Comparison of ENCODE assay signal across 21 cellular contexts in genomic region chr4:154516320-154516719, GRCh38. TPM values are rescaled to one million over a fixed set of nuclear protein-coding genes. Genes with fewer than 3 reads are reported as not detected.
"Had no signal": no experiment of that assay in that cellular context is flagged by ENCODE, and none has a peak within 500 bp of the region (broad histone marks: within the 10 kb centered on the region; RNA-seq: fewer than 3 reads in every experiment).

No MANE protein-coding gene starts in this region.

- H3K27ac Mint-ChIP-seq: activated CD8-positive, alpha-beta T cell treated with anti-CD3 and anti-CD28 coated beads for 36 hours; activated naive CD4-positive, alpha-beta T cell treated with anti-CD3 and anti-CD28 coated beads, Interleukin-2, amount 50 U/mL, for 72 hours; effector memory CD8-positive, alpha-beta T cell; T-helper 17 cell; type B pancreatic cell had no signal

- DNase-seq: activated CD4-positive, alpha-beta T cell treated with anti-CD3 and anti-CD28 coated beads for 4 hours; activated CD8-positive, alpha-beta T cell treated with anti-CD3 and anti-CD28 coated beads for 36 hours; activated effector memory CD4-positive, alpha-beta T cell treated with Interleukin-2 at 50 U/mL for 16 hours; activated T-cell treated with anti-CD3 and anti-CD28 coated beads, Interleukin-2, amount 50 U/mL, for 4 hours; effector memory CD8-positive, alpha-beta T cell; left ventricle myocardium superior; mesenchymal stem cell; right cardiac atrium; SHP77 treated with DMSO at 0.1 percent for 48 hours; small intestine; stimulated activated CD4-positive, alpha-beta T cell treated with anti-CD3 and anti-CD28 coated beads, Interleukin-4, amount 100 ng/mL, for 4 hours; stimulated activated CD8-positive, alpha-beta memory T cell treated with anti-CD3 and anti-CD28 coated beads, Interleukin-4, amount 100 ng/mL, for 48 hours; stimulated activated naive CD4-positive, alpha-beta T cell treated with Interleukin-2 at 50 U/mL for 16 hours; T-helper 17 cell; WERI-Rb-1 had no signal

- H3K4me1 ChIP-seq: suprapubic skin had no signal

- H3K9me3 ChIP-seq: suprapubic skin had no signal

- H3K36me3 Mint-ChIP-seq: activated naive CD4-positive, alpha-beta T cell treated with anti-CD3 and anti-CD28 coated beads, Interleukin-2, amount 50 U/mL, for 72 hours; type B pancreatic cell had no signal

- H3K4me3 Mint-ChIP-seq: activated CD8-positive, alpha-beta T cell treated with anti-CD3 and anti-CD28 coated beads for 36 hours; activated T-cell treated with anti-CD3 and anti-CD28 coated beads, Interleukin-2, amount 50 U/mL, for 4 hours; central memory CD8-positive, alpha-beta T cell; effector memory CD8-positive, alpha-beta T cell; T-helper 17 cell; type B pancreatic cell had no signal

- H3K27ac ChIP-seq: epithelial cell of prostate, suprapubic skin, WERI-Rb-1 had no signal

- H3K4me1 Mint-ChIP-seq: central memory CD8-positive, alpha-beta T cell; T-helper 17 cell had no signal

- H3K4me3 ChIP-seq: suprapubic skin had no signal

- H3K9me3 Mint-ChIP-seq: activated CD8-positive, alpha-beta T cell treated with anti-CD3 and anti-CD28 coated beads for 36 hours; activated naive CD4-positive, alpha-beta T cell treated with anti-CD3 and anti-CD28 coated beads, Interleukin-2, amount 50 U/mL, for 72 hours; activated T-cell treated with anti-CD3 and anti-CD28 coated beads, Interleukin-2, amount 50 U/mL, for 4 hours; central memory CD8-positive, alpha-beta T cell; effector memory CD8-positive, alpha-beta T cell; type B pancreatic cell had no signal

- ATAC-seq: activated CD8-positive, alpha-beta T cell treated with anti-CD3 and anti-CD28 coated beads for 36 hours; activated naive CD4-positive, alpha-beta T cell treated with anti-CD3 and anti-CD28 coated beads, Interleukin-2, amount 50 U/mL, for 72 hours; activated T-cell treated with anti-CD3 and anti-CD28 coated beads, Interleukin-2, amount 50 U/mL, for 4 hours; effector memory CD8-positive, alpha-beta T cell; left ventricle myocardium superior; right cardiac atrium; T-helper 17 cell had no signal

- H3K36me3 ChIP-seq: suprapubic skin, WERI-Rb-1 had no signal

RNA-seq across cellular contexts. Expression of gene DCHS2, which starts 24.7 kb away (rescaled TPM):
- total RNA-seq: activated CD8-positive, alpha-beta T cell treated with anti-CD3 and anti-CD28 coated beads for 36 hours; activated naive CD4-positive, alpha-beta T cell treated with anti-CD3 and anti-CD28 coated beads, Interleukin-2, amount 50 U/mL, for 72 hours; fibroblast of lung; left ventricle myocardium superior; right cardiac atrium had no signal

RNA-seq across cellular contexts. Expression of gene FGB, which starts 46.5 kb away (rescaled TPM):
- total RNA-seq: activated CD8-positive, alpha-beta T cell treated with anti-CD3 and anti-CD28 coated beads for 36 hours; activated naive CD4-positive, alpha-beta T cell treated with anti-CD3 and anti-CD28 coated beads, Interleukin-2, amount 50 U/mL, for 72 hours; fibroblast of lung; left ventricle myocardium superior; T-helper 17 cell had no signal
